Comparison of ENCODE assay signal across 9 cellular contexts in the genomic region with DNA sequence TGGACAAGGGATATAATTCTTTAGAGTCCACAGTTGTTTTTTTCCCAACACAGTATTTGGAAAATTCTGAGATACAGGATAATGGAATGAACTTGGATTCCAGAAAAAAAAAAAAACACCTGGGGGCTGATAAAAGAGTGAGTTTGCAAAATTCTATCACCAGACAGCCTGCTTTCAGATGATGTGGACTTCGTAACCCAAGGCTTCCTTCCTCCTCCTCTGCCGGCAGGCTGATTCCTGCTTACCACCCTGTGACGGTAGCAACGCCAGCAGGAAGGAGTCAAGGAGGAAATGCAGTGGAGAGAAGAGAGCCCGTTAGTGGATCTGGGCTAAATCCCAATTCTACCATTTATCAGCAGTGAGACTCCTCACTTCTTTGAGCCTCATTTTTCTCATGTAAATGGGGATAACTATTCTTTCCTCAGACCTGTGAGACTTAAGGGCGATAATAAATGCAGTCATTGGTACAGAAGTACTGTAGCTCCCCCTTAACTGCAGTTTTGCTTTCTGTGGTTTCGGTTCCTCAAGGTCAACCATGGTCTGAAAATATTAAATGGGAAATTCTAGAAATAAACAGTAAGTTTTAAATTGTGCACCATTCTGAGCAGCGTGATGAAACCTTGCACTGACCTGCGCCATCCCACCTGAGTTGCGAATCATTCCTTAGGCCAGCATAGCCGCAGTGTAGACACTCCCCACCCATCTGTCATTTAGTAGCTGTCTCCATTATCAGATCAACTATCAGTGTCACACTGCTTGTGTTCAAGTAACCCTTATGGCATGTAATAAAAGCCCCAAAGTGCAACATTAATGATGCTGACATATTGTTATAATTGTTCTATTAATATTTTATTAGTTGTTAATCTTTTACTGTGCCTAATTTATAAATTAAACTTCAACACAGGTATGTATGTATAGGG.
DNase-seq lines count a peak whose midpoint lies in the region; ATAC-seq, FAIRE-seq and TF ChIP-seq lines count a peak whose summit lies in the region.
"Had no signal": no experiment of that assay in that cellular context is flagged by ENCODE, and none has a peak within 500 bp of the region (broad histone marks: within the 10 kb centered on the region; RNA-seq: fewer than 3 reads in every experiment).

No MANE protein-coding gene starts in this region.

- H3K4me3 ChIP-seq in GM06990 (replicated peaks; ENCODE audit: low read depth, low read length) (peak overlapping the region; percentile 28), K562 (no peak overlapping the region), HAP-1 (no peak overlapping the region)

- no peak for TF ChIP-seq RAD21 in K562 (CRISPR knock-in tag; conservative IDR thresholded peaks at IDR 0.05 in 1 of 2, IDR thresholded peaks at IDR 0.05 in 1 of 2)

- H3K4me1 ChIP-seq in K562 (replicated peaks in 1 of 2; ENCODE audit: control insufficient read depth in 2 of 2, insufficient read depth in 2 of 2, low read length in 2 of 2) (peaks cover 37 to 45% of the 10 kb centered on the region in 2 experiments), HAP-1 (no peaks in the 10 kb centered on the region)

- peak; percentile 80 for FAIRE-seq in K562 (lab: Jason Lieb, UNC)

- no peaks in the 10 kb centered on the region for H3K36me3 ChIP-seq in GM06990 (ENCODE audit: control insufficient read depth, insufficient read depth, low read length)
- H3K36me3 ChIP-seq in K562 (ENCODE audit: control insufficient read depth, insufficient read depth, low read length): no peaks in the 10 kb centered on the region
- no peaks in the 10 kb centered on the region for H3K36me3 ChIP-seq in HAP-1 (replicated peaks)

- peak overlapping the region in 1 of 2 experiments; percentile 40; a peak in 2 of 4 replicates for H3K9ac ChIP-seq in K562 (ENCODE audit: insufficient read depth in 1 of 2, low read depth in 2 of 2, low read length in 2 of 2)

- TF ChIP-seq EP300 in K562 (IDR thresholded peaks at IDR 0.05; ENCODE audit: low read length): peak; percentile 28; the same call in 1 of the 2 replicates

- in situ Hi-C loops in K562 (cut with MboI) (no loop called here), HAP-1 (cut with MboI; ENCODE audit: low sequenced_read_pairs) (no loop called here)

- TF ChIP-seq CTCF in GM06990 (IDR thresholded peaks at IDR 0.05; ENCODE audit: insufficient read depth, low read length, poor library complexity, severe bottlenecking) (no peak), K562 (IDR thresholded peaks at IDR 0.05 in 2 of 3, conservative IDR thresholded peaks at IDR 0.05 in 1 of 3; ENCODE audit: insufficient read depth in 2 of 3, low read depth in 1 of 3, low read length in 3 of 3) (no peak)

- no peaks in the 10 kb centered on the region for H3K9me3 ChIP-seq in K562 (replicated peaks; ENCODE audit: control insufficient read depth, insufficient read depth, low read depth, low read length)
- no peaks in the 10 kb centered on the region for H3K9me3 ChIP-seq in HAP-1

- TF ChIP-seq POLR2A in K562 (conservative IDR thresholded peaks at IDR 0.05): no peak

- no peaks in the 10 kb centered on the region for H3K79me2 ChIP-seq in K562 (ENCODE audit: control insufficient read depth, insufficient read depth, low read length)

- 24% methylated on average over 11 of the region's 11 CpGs for WGBS in K562 (ENCODE audit: insufficient coverage, low coverage, missing lambda C conversion rate)

- peak overlapping the region; percentile 86 for H2AFZ ChIP-seq in K562 (ENCODE audit: low read depth, low read length)

- H3K9me1 ChIP-seq in K562 (ENCODE audit: control insufficient read depth, insufficient read depth, low read length): no peaks in the 10 kb centered on the region

- H3K27me3 ChIP-seq in GM06990 (replicated peaks; ENCODE audit: control insufficient read depth, insufficient read depth, low read length) (no peaks in the 10 kb centered on the region), K562 (ENCODE audit: control insufficient read depth in 2 of 2, insufficient read depth in 2 of 2, low read length in 2 of 2) (no peaks in the 10 kb centered on the region), HAP-1 (ENCODE audit: low read depth) (no peaks in the 10 kb centered on the region)

- peak overlapping the region; percentile 56 for H3K27ac ChIP-seq in K562 (ENCODE audit: extremely low read depth, low read depth, low read length)

- BruUV-seq in K562 (replicated peaks; lab: Mats Ljungman, UMichigan): no TSS peak

- CTCF ChIA-PET in K562 (lab: Yijun Ruan, JAX; ENCODE audit: low intra/inter-chr PET ratio): no interaction called here

- intact Hi-C loops in K562 (cut with micrococcal nuclease): no loop called here

- H3K4me2 ChIP-seq in K562 (ENCODE audit: insufficient read depth, low read length): peak overlapping the region; percentile 70

- ATAC-seq in GM21423 (IDR thresholded peaks at IDR 0.05; ENCODE audit: unreplicated experiment) (peak; percentile 74), HG03442 (IDR thresholded peaks at IDR 0.05; ENCODE audit: unreplicated experiment) (peak; percentile 82), K562 (peak; percentile 41), esophagus mucosa (no peak)

- POLR2A ChIA-PET in K562 (lab: Yijun Ruan, JAX): interaction anchor here (0.6 kb wide), 1 partner anchor 215 kb away, joined by 4 read pairs; no protein-coding TSS in a partner anchor

- no peaks in the 10 kb centered on the region for H4K20me1 ChIP-seq in K562 (replicated peaks; ENCODE audit: control insufficient read depth, insufficient read depth, low read length)

- no peak for DNase-seq in GM06990 (ENCODE audit: extremely low read depth, insufficient read length)
- peak in 2 of 4 experiments; percentile 58 to 70 for DNase-seq in K562 (ENCODE audit: extremely low read depth in 1 of 4, low spot score in 3 of 4)
- no peak for DNase-seq in HAP-1 (ENCODE audit: low spot score in 2 of 2)
- DNase-seq in epidermal melanocyte (ENCODE audit: insufficient read length, low spot score): no peak
- no peak for DNase-seq in cerebellar cortex (ENCODE audit: low spot score)
- DNase-seq: CD4-positive, CD25-positive, alpha-beta regulatory T cell had no signal

TF ChIP-seq in K562, 482 proteins besides CTCF, POLR2A, EP300 and RAD21 (continues in another document):
- TF ChIP-seq, protein P1, sequence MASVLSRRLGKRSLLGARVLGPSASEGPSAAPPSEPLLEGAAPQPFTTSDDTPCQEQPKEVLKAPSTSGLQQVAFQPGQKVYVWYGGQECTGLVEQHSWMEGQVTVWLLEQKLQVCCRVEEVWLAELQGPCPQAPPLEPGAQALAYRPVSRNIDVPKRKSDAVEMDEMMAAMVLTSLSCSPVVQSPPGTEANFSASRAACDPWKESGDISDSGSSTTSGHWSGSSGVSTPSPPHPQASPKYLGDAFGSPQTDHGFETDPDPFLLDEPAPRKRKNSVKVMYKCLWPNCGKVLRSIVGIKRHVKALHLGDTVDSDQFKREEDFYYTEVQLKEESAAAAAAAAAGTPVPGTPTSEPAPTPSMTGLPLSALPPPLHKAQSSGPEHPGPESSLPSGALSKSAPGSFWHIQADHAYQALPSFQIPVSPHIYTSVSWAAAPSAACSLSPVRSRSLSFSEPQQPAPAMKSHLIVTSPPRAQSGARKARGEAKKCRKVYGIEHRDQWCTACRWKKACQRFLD (CRISPR knock-in tag; IDR thresholded peaks at IDR 0.05): 0 out of 2 replicates have a peak, but pooled peaks have one; percentile 6
- TF ChIP-seq ZNF146 (CRISPR knock-in tag; IDR thresholded peaks at IDR 0.05; ENCODE audit: unreplicated experiment) (no peak), LCOR (CRISPR knock-in tag; IDR thresholded peaks at IDR 0.05) (no peak), OTX1 (CRISPR knock-in tag; IDR thresholded peaks at IDR 0.05) (no peak), HNRNPH1 (optimal IDR thresholded peaks at IDR 0.05; ENCODE audit: low read depth, low read length) (no peak), MAFG (tag; conservative IDR thresholded peaks at IDR 0.05) (peak; percentile 70), FOSL1 (tag; conservative IDR thresholded peaks at IDR 0.05) (peak; percentile 14; the same call in 1 of the 2 replicates), ARID1B (IDR thresholded peaks at IDR 0.05) (0 out of 2 replicates have a peak, but pooled peaks have one; percentile 47), ATF1 (CRISPR knock-in tag; IDR thresholded peaks at IDR 0.05) (no peak), ATF1 (tag; IDR thresholded peaks at IDR 0.05) (peak; percentile 20; the same call in 1 of the 2 replicates), ETV1 (tag; conservative IDR thresholded peaks at IDR 0.05; ENCODE audit: low read depth) (0 out of 2 replicates have a peak, but pooled peaks have one; percentile 17)
- TF ChIP-seq, protein P2, sequence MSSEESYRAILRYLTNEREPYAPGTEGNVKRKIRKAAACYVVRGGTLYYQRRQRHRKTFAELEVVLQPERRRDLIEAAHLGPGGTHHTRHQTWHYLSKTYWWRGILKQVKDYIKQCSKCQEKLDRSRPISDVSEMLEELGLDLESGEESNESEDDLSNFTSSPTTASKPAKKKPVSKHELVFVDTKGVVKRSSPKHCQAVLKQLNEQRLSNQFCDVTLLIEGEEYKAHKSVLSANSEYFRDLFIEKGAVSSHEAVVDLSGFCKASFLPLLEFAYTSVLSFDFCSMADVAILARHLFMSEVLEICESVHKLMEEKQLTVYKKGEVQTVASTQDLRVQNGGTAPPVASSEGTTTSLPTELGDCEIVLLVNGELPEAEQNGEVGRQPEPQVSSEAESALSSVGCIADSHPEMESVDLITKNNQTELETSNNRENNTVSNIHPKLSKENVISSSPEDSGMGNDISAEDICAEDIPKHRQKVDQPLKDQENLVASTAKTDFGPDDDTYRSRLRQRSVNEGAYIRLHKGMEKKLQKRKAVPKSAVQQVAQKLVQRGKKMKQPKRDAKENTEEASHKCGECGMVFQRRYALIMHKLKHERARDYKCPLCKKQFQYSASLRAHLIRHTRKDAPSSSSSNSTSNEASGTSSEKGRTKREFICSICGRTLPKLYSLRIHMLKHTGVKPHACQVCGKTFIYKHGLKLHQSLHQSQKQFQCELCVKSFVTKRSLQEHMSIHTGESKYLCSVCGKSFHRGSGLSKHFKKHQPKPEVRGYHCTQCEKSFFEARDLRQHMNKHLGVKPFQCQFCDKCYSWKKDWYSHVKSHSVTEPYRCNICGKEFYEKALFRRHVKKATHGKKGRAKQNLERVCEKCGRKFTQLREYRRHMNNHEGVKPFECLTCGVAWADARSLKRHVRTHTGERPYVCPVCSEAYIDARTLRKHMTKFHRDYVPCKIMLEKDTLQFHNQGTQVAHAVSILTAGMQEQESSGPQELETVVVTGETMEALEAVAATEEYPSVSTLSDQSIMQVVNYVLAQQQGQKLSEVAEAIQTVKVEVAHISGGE (CRISPR knock-in tag; IDR thresholded peaks at IDR 0.05): 0 out of 6 replicates have a peak, but pooled peaks of 1 of the 3 experiments have one; percentile 20
